8 cellular contexts compared by ENCODE assay signal in genomic region chr10:36880898-36881297, GRCh38.
A peak's percentile ranks its signal among the peaks of the same experiment; 100 is the strongest.
DNase-seq lines count a peak whose midpoint lies in the region; ATAC-seq and TF ChIP-seq lines count a peak whose summit lies in the region.

No MANE protein-coding gene starts in this region.

- POLR2A ChIA-PET in Panc1 (lab: Charles Lee) (interaction anchor here (0.6 to 0.7 kb wide), 2 partner anchors 1249 to 1662 kb away, joined by 3 to 4 read pairs; no protein-coding TSS in a partner anchor), T-cell (lab: Charles Lee) (no interaction called here)

- H3K27ac Mint-ChIP-seq in T-cell = no peak overlapping the region

- DNase-seq in A172 (ENCODE audit: low spot score) = peak; percentile 12
- DNase-seq in Panc1 (ENCODE audit: low read depth, low spot score) = no peak
- DNase-seq in foreskin keratinocyte = peak in 1 of 2 donors; percentile 26
- DNase-seq in activated naive CD4-positive, alpha-beta T cell treated with anti-CD3 and anti-CD28 coated beads, Interleukin-2, amount 50 U/mL, for 16 hours = no peak
- DNase-seq in T-cell = no peak

- H3K4me3 ChIP-seq in Panc1 (ENCODE audit: low read depth in 2 of 2, low read length in 2 of 2) = no peak overlapping the region

- H3K9me3 Mint-ChIP-seq in T-cell = no peaks in the 10 kb centered on the region

- TF ChIP-seq CTCF in Panc1 (IDR thresholded peaks at IDR 0.05) (peak; percentile 48; the same call in 1 of the 2 replicates), foreskin keratinocyte (conservative IDR thresholded peaks at IDR 0.05) (peak; percentile 69)

- CTCF ChIA-PET in Panc1 (lab: Charles Lee) (interaction anchor here (0.5 to 0.7 kb wide), 3 partner anchors 31 to 587 kb away, joined by 3 to 7 read pairs (median 5); no protein-coding TSS in a partner anchor), T-cell (lab: Charles Lee) (interaction anchor here (0.7 to 1.1 kb wide), 2 partner anchors 1246 kb away, joined by 4 to 5 read pairs; no protein-coding TSS in a partner anchor)

- ATAC-seq in GM18868 (IDR thresholded peaks at IDR 0.05; ENCODE audit: unreplicated experiment) (peak; percentile 78), Panc1 (no peak), foreskin keratinocyte (peak; percentile 51), HG02970 (IDR thresholded peaks at IDR 0.05; ENCODE audit: low FRiP score, unreplicated experiment) (no peak), GM19397 (IDR thresholded peaks at IDR 0.05; ENCODE audit: unreplicated experiment) (no peak), T-cell (replicated peaks in 1 of 4) (no peak)

- no TSS peak for BruUV-seq in Panc1 (replicated peaks; lab: Mats Ljungman, UMichigan)

- H3K9me3 ChIP-seq in Panc1 (ENCODE audit: control insufficient read depth, insufficient read depth, low read depth, low read length) = no peaks in the 10 kb centered on the region

- H3K4me1 ChIP-seq in Panc1 (ENCODE audit: control insufficient read depth, insufficient read depth, low read length) (no peaks in the 10 kb centered on the region), foreskin keratinocyte (no peaks in the 10 kb centered on the region)

- H3K36me3 Mint-ChIP-seq in T-cell = no peaks in the 10 kb centered on the region

- H3K36me3 ChIP-seq in Panc1 (ENCODE audit: control insufficient read depth, insufficient read depth, low read length) = no peaks in the 10 kb centered on the region

- H3K4me3 Mint-ChIP-seq in T-cell = no peak overlapping the region

- H3K27me3 ChIP-seq in Panc1 (ENCODE audit: control insufficient read depth, insufficient read depth, low read length) (peaks cover 3% of the 10 kb centered on the region; the same call in 1 of the 2 replicates), foreskin keratinocyte (no peaks in the 10 kb centered on the region)

- H3K27ac ChIP-seq in Panc1 (ENCODE audit: low read length) (no peak overlapping the region), foreskin keratinocyte (no peak overlapping the region)

- H3K4me1 Mint-ChIP-seq in T-cell = no peaks in the 10 kb centered on the region

- no peaks in the 10 kb centered on the region for H3K27me3 Mint-ChIP-seq in T-cell

- intact Hi-C loops in Panc1 (cut with micrococcal nuclease; ENCODE audit: unreplicated experiment) = loop anchor here (5.0 kb wide), 1 partner anchor 1244 kb away; no protein-coding TSS in a partner anchor

- in situ Hi-C loops in Panc1 (cut with HindIII; ENCODE audit: low pct_unique_long_range_greater_than_20kb, low sequenced_read_pairs) = no loop called here

Comparison
In these comparisons a context has a peak if more than half of its experiments do, and no peak if none do; other contexts are left out.
1. ATAC-seq: peak in GM18868 (single experiment) and foreskin keratinocyte (single experiment); none in Panc1 (single experiment), HG02970 (single experiment), GM19397 (single experiment) and T-cell (0 of 4).